In the genomic region with DNA sequence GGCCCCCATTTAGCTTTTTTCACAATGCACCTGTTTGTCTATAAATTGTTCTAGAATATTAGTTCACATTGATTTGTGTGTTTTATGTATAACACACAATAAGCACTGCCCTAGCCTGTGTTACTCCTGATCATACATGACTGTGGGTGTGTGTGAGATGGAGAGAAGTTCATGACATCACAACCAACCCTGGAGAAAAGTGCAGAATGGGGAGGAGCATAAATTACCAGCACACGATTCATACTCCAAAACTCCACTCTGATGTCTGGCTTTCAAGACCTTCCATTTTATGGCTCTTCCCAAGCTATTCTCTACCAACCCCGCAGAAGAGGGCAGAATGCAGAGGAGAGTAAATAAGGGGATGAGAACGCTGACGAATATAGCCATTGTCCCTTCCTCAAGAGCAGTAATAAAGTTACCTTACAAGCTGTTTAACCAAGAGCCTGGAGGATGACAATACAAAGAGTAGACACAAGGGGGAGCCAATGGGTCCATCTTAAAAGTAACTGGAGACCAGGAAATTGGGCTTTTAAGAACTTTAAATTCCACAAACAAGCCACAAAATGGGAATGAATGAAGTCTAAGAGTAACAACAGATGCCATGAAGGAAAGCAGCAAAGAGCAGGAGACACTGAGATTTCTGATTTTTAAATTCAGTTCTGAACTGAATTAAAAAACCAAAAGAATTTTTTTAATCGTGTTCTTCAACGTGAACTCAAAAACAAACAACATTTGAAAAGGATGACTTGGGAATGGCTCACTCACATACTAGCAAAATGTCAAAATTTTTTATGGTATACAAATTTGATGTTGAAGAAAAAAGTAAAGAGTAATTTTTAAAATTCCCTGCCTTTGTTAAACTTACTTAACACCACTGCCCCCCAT, we compare ENCODE assay signal across 8 cellular contexts.
DNase-seq lines count a peak whose midpoint lies in the region; ATAC-seq and TF ChIP-seq lines count a peak whose summit lies in the region.

No MANE protein-coding gene starts in this region.

- no peak overlapping the region for H2AK9ac ChIP-seq in IMR-90 (replicated peaks; ENCODE audit: low read depth, low read length, poor library complexity)

- no peak overlapping the region for H3K4me3 Mint-ChIP-seq in endodermal cell

- no peak overlapping the region for H4K5ac ChIP-seq in IMR-90 (ENCODE audit: low read depth, low read length)

- dilution Hi-C loops in IMR-90 (cut with HindIII; ENCODE audit: low sequenced_read_pairs, unreplicated experiment): no loop called here

- in situ Hi-C loops in IMR-90 (cut with MboI; ENCODE audit: low sequenced_read_pairs): loop anchor here (25.0 kb wide), 1 partner anchor 357 kb away; no protein-coding TSS in a partner anchor

- H4K91ac ChIP-seq in IMR-90 (ENCODE audit: insufficient read depth, low read depth, low read length): no peak overlapping the region

- no peak overlapping the region for H3K27ac ChIP-seq in A673 (ENCODE audit: low read depth, low read length, poor library complexity, severe bottlenecking)
- H3K27ac ChIP-seq in IMR-90 (ENCODE audit: insufficient read depth, low read length): no peak overlapping the region
- no peak overlapping the region for H3K27ac ChIP-seq in endodermal cell (ENCODE audit: low read depth, low read length)

- H4K8ac ChIP-seq in IMR-90 (ENCODE audit: low read depth in 2 of 2, low read length in 2 of 2): no peak overlapping the region

- H3K14ac ChIP-seq in IMR-90 (replicated peaks; ENCODE audit: low read depth, low read length): no peak overlapping the region

- H3K36me3 ChIP-seq in A673 (ENCODE audit: insufficient read depth, low read length, poor library complexity, severe bottlenecking): no peaks in the 10 kb centered on the region
- no peaks in the 10 kb centered on the region for H3K36me3 ChIP-seq in IMR-90 (ENCODE audit: control insufficient read depth, insufficient read depth, low read length)
- no peaks in the 10 kb centered on the region for H3K36me3 ChIP-seq in endodermal cell (ENCODE audit: control insufficient read depth, insufficient read depth, low read length)

- intact Hi-C loops in A673 (cut with micrococcal nuclease; ENCODE audit: unreplicated experiment): loop anchor here (10.0 kb wide), 1 partner anchor 559 kb away; no protein-coding TSS in a partner anchor
- intact Hi-C loops in IMR-90 (cut with micrococcal nuclease): loop anchor here (5.0 kb wide), 1 partner anchor 557 kb away; no protein-coding TSS in a partner anchor

- ATAC-seq in IMR-90 (ENCODE audit: low read depth): peak; percentile 79

- peaks cover 28% of the 10 kb centered on the region for H3K4me1 ChIP-seq in A673 (ENCODE audit: insufficient read depth, low read length, poor library complexity, severe bottlenecking)
- peaks cover 5% of the 10 kb centered on the region for H3K4me1 ChIP-seq in IMR-90 (ENCODE audit: control insufficient read depth, insufficient read depth, low read length)
- H3K4me1 ChIP-seq in endodermal cell (ENCODE audit: control insufficient read depth, insufficient read depth, low read length): peaks cover 14% of the 10 kb centered on the region

- TF ChIP-seq RAD21 in IMR-90 (IDR thresholded peaks at IDR 0.05; ENCODE audit: low read length): peak; percentile 65

- peaks cover 63% of the 10 kb centered on the region for H3K4me1 Mint-ChIP-seq in endodermal cell

- H3K23ac ChIP-seq in IMR-90 (ENCODE audit: low read depth, low read length): no peak overlapping the region

- POLR2A ChIA-PET in A673 (lab: Charles Lee; ENCODE audit: low non-redundant PET): no interaction called here
- POLR2A ChIA-PET in IMR-90 (lab: Charles Lee; ENCODE audit: unreplicated experiment): no interaction called here

- peak; percentile 77 for TF ChIP-seq CTCF in A673 (conservative IDR thresholded peaks at IDR 0.05; ENCODE audit: low read depth, low read length)
- peak; percentile 66 for TF ChIP-seq CTCF in IMR-90 (conservative IDR thresholded peaks at IDR 0.05; ENCODE audit: low read depth, low read length)
- TF ChIP-seq CTCF in endodermal cell (conservative IDR thresholded peaks at IDR 0.05): peak; percentile 90

- H3K9me3 ChIP-seq in A673 (ENCODE audit: low read depth, low read length, poor library complexity, severe bottlenecking) (no peaks in the 10 kb centered on the region), IMR-90 (ENCODE audit: control insufficient read depth, insufficient read depth, low read length) (no peaks in the 10 kb centered on the region), endodermal cell (ENCODE audit: control insufficient read depth, low read length) (no peaks in the 10 kb centered on the region)

- H3K27me3 Mint-ChIP-seq in endodermal cell (ENCODE audit: insufficient read depth): no peaks in the 10 kb centered on the region

- H3K79me1 ChIP-seq in IMR-90 (ENCODE audit: low read depth in 1 of 2, low read length in 2 of 2): peaks cover 29 to 53% of the 10 kb centered on the region in 2 experiments

- H2BK5ac ChIP-seq in IMR-90 (ENCODE audit: low read depth, low read length, poor library complexity, severe bottlenecking): no peak overlapping the region

- H3K4me3 ChIP-seq in A673 (ENCODE audit: low read depth, low read length, poor library complexity, severe bottlenecking) (no peak overlapping the region), IMR-90 (ENCODE audit: insufficient read depth, low read depth, low read length) (no peak overlapping the region), endodermal cell (ENCODE audit: low read length) (no peak overlapping the region)

- H3K56ac ChIP-seq in IMR-90 (ENCODE audit: extremely low read depth, insufficient read depth, low read length): no peak overlapping the region

- H3K18ac ChIP-seq in IMR-90 (ENCODE audit: low read depth, low read length): no peak overlapping the region

- no peak overlapping the region for H3K4ac ChIP-seq in IMR-90 (ENCODE audit: low read depth, low read length)

- H2AFZ ChIP-seq in IMR-90 (replicated peaks; ENCODE audit: low read length, poor library complexity): peak overlapping the region; percentile 6

- H2AK5ac ChIP-seq in IMR-90 (ENCODE audit: low read depth, low read length): no peak overlapping the region

- DNase-seq in A673 (ENCODE audit: low spot score) (peak; percentile 80), ELR (ENCODE audit: low read depth) (peak; percentile 76), IMR-90 (peak; percentile 75), RPMI7951 (ENCODE audit: low read depth) (peak; percentile 63), endodermal cell (peak; percentile 89), myocyte (ENCODE audit: low read depth) (peak; percentile 78)
- DNase-seq in activated CD4-positive, CD25-positive, alpha-beta regulatory T cell (lab: John Stamatoyannopoulos, UW): no peak
- DNase-seq in effector CD4-positive, alpha-beta T cell: no peak

- no TSS peak for BruUV-seq in A673 (replicated peaks; lab: Mats Ljungman, UMichigan)
- BruUV-seq in IMR-90 (replicated peaks; lab: Mats Ljungman, UMichigan): no TSS peak

- CTCF ChIA-PET in A673 (lab: Charles Lee): interaction anchor here (1.0 to 1.4 kb wide), 2 partner anchors 339 to 540 kb away, joined by 3 read pairs; no protein-coding TSS in a partner anchor
- CTCF ChIA-PET in IMR-90 (lab: Yijun Ruan, JAX): interaction anchor here (0.7 to 3.6 kb wide), 6 partner anchors 10 to 136 kb away, joined by 3 to 10 read pairs (median 4); no protein-coding TSS in a partner anchor

- no peaks in the 10 kb centered on the region for H3K36me3 Mint-ChIP-seq in endodermal cell (ENCODE audit: low read depth)

- no peak overlapping the region for H3K9ac ChIP-seq in IMR-90 (ENCODE audit: low read depth, low read length)
- no peak overlapping the region for H3K9ac ChIP-seq in endodermal cell (ENCODE audit: extremely low read depth, low read length, poor library complexity, severe bottlenecking)

- no peak overlapping the region for H2BK20ac ChIP-seq in IMR-90 (ENCODE audit: low read depth, low read length)

- peaks cover 3% of the 10 kb centered on the region; the same call in 1 of the 2 replicates for H3K9me1 ChIP-seq in IMR-90 (ENCODE audit: insufficient read depth, low read length)

- peaks cover 1% of the 10 kb centered on the region for H3K9me3 Mint-ChIP-seq in endodermal cell

- no peak overlapping the region for H2BK15ac ChIP-seq in IMR-90 (ENCODE audit: low read depth, low read length)

- H3K27me3 ChIP-seq in A673 (replicated peaks; ENCODE audit: insufficient read depth, low read depth, low read length, poor library complexity): no peaks in the 10 kb centered on the region
- no peaks in the 10 kb centered on the region for H3K27me3 ChIP-seq in IMR-90 (ENCODE audit: control insufficient read depth, insufficient read depth, low read length)
- no peaks in the 10 kb centered on the region for H3K27me3 ChIP-seq in endodermal cell (ENCODE audit: control insufficient read depth, insufficient read depth, low read length, poor library complexity, severe bottlenecking)

- peak overlapping the region; percentile 56 for H3K27ac Mint-ChIP-seq in endodermal cell

- TF ChIP-seq POLR2A in IMR-90 (IDR thresholded peaks at IDR 0.05; ENCODE audit: low read depth, low read length): no peak

- H2BK120ac ChIP-seq in IMR-90 (ENCODE audit: low read depth, low read length): no peak overlapping the region

- WGBS in IMR-90 (ENCODE audit: extremely low coverage in 2 of 2, insufficient read length in 1 of 2), 2 experiments: no CpG with 5 or more reads among the region's 6 CpGs
- WGBS in endodermal cell (ENCODE audit: insufficient coverage in 1 of 2, insufficient read length in 1 of 2), 2 experiments: 38% methylated on average over 6 of the region's 6 CpGs; no CpG with 5 or more reads in 1 of the 2 experiments

- peaks cover 7% of the 10 kb centered on the region; the same call in 1 of the 2 replicates for H4K20me1 ChIP-seq in IMR-90 (ENCODE audit: insufficient read depth, low read length)

- H3K4me2 ChIP-seq in IMR-90 (ENCODE audit: low read depth, low read length): no peak overlapping the region

TF ChIP-seq in IMR-90, 13 proteins besides CTCF, POLR2A, EP300 and RAD21:
- TF ChIP-seq SMC3 (IDR thresholded peaks at IDR 0.05; ENCODE audit: low read depth, low read length): peak; percentile 69
- TF ChIP-seq FOS (IDR thresholded peaks at IDR 0.05; ENCODE audit: low read depth, low read length): no peak
- TF ChIP-seq CHD1 (IDR thresholded peaks at IDR 0.05; ENCODE audit: low read depth, low read length): no peak
- no peak for TF ChIP-seq MXI1 (IDR thresholded peaks at IDR 0.05; ENCODE audit: borderline replicate concordance, low read depth, low read length)
- TF ChIP-seq RCOR1 (IDR thresholded peaks at IDR 0.05; ENCODE audit: insufficient replicate concordance, low read length): no peak

Comparison
In these comparisons a context has a peak if more than half of its experiments do, and no peak if none do; other contexts are left out.
1. DNase-seq: peak in A673 (single experiment), ELR (single experiment), IMR-90 (single experiment), RPMI7951 (single experiment), endodermal cell (single experiment) and myocyte (single experiment); none in activated CD4-positive, CD25-positive, alpha-beta regulatory T cell (0 of 4) and effector CD4-positive, alpha-beta T cell (single experiment).
2. Peak in every context shown above with its lines, with median percentiles within 50 percentile points of each other: CTCF ChIP-seq.